Comparison of ENCODE assay signal across 8 cellular contexts in the genomic region with DNA sequence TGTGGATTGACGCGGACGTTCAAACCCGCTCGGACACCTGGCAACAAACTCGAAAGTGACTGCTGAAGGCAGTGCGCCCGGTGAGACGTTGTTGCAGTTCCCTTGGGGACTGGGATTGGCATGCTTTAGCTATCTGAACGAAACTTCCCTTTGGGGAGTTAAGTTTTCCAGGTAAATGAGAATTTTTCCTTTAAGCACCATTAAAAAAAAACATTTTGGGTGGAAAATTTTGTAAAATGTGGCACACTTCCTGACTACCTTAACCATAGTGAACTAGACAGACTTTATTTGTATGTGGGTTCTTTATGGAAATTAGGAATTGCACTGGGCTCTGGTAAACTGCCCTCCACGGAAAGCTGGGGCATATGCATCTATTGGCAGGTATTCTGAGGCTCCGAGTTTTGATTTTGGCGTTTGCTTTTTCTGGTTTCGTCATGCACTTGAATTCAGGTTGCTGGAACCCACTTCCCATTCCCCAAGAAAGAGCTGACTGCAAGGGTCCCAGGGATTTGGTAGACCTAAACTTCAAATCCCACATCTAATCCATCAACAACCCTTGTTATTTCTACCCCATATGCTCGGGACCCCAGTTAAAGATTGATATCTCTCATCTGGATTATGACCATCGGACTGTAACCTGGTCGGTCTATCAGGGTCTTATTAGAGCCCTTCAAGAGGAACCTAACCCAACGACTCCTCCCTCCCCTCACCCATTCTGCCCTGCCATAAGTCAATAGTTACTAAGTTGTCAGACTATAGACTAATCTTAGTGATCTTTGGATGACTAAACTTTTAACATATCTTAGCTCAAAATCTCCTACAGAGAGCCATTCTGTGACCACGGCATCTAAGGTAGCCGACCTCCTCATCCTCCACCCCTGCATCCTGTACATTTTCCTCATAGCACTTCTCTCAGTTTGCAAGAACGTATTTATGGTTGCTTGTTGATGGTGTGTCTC. TPM values are rescaled to one million over a fixed set of nuclear protein-coding genes. Genes with fewer than 3 reads are reported as not detected.
A peak's percentile ranks its signal among the peaks of the same experiment; 100 is the strongest.
DNase-seq lines count a peak whose midpoint lies in the region; ATAC-seq and TF ChIP-seq lines count a peak whose summit lies in the region.

No MANE protein-coding gene starts in this region.

- no peaks in the 10 kb centered on the region for H3K27me3 Mint-ChIP-seq in CD8-positive, alpha-beta T cell (ENCODE audit: low read depth)

- TF ChIP-seq CTCF in CD8-positive, alpha-beta T cell (IDR thresholded peaks at IDR 0.05): no peak
- TF ChIP-seq CTCF in cardiac fibroblast (IDR thresholded peaks at IDR 0.05; ENCODE audit: low read depth, low read length) (no peak), GM13976 (IDR thresholded peaks at IDR 0.05; ENCODE audit: borderline replicate concordance, control extremely low read depth, extremely low read depth, insufficient read depth, missing control alignments) (no peak)

- no peaks in the 10 kb centered on the region for H3K9me3 ChIP-seq in CD8-positive, alpha-beta T cell (ENCODE audit: low read length)
- no peaks in the 10 kb centered on the region for H3K9me3 ChIP-seq in MG63
- H3K9me3 ChIP-seq in muscle layer of colon (ENCODE audit: low read length): no peaks in the 10 kb centered on the region

- peaks cover 46% of the 10 kb centered on the region for H3K4me1 ChIP-seq in CD8-positive, alpha-beta T cell (ENCODE audit: insufficient read depth, low read length)
- peaks cover 33% of the 10 kb centered on the region for H3K4me1 ChIP-seq in muscle layer of colon (ENCODE audit: insufficient read depth, low read length)

- no peaks in the 10 kb centered on the region for H3K36me3 ChIP-seq in CD8-positive, alpha-beta T cell (ENCODE audit: insufficient read depth, low read length)
- H3K36me3 ChIP-seq in MG63 (peaks cover 20% of the 10 kb centered on the region), muscle layer of colon (ENCODE audit: insufficient read depth, low read length) (peaks cover 4% of the 10 kb centered on the region)

- H3K27ac ChIP-seq in CD8-positive, alpha-beta T cell (ENCODE audit: low read depth, low read length): peak overlapping the region; percentile 93
- peak overlapping the region; percentile 95 for H3K27ac ChIP-seq in muscle layer of colon (ENCODE audit: low read depth, low read length)

- peaks cover 26% of the 10 kb centered on the region for H3K36me3 Mint-ChIP-seq in CD8-positive, alpha-beta T cell

- in situ Hi-C loops in GM13976 (cut with MboI; ENCODE audit: low sequenced_read_pairs, unreplicated experiment): no loop called here

- CTCF ChIA-PET in CD8-positive, alpha-beta T cell (lab: Charles Lee): interaction anchor here (1.1 to 8.7 kb wide), 6 partner anchors 8 to 459 kb away, joined by 3 to 57 read pairs (median 4); no protein-coding TSS in a partner anchor

- peak overlapping the region; percentile 89 for H3K4me3 Mint-ChIP-seq in CD8-positive, alpha-beta T cell

- DNase-seq in CD8-positive, alpha-beta T cell: peak in 2 of 7 experiments; percentile 2 to 39
- no peak for DNase-seq in MG63
- no peak for DNase-seq in cardiac fibroblast (ENCODE audit: low read depth in 2 of 2)
- no peak for DNase-seq in DMS153 (lab: John Stamatoyannopoulos, UW)
- DNase-seq in GM13976 (ENCODE audit: low spot score): no peak
- no peak for DNase-seq in NCI-H2227 treated with DMSO at 0.1 percent for 48 hours (lab: John Stamatoyannopoulos, UW)

- H3K4me1 Mint-ChIP-seq in CD8-positive, alpha-beta T cell (ENCODE audit: low read depth): peaks cover 64% of the 10 kb centered on the region

- no peaks in the 10 kb centered on the region for H3K27me3 ChIP-seq in CD8-positive, alpha-beta T cell (ENCODE audit: insufficient read depth, low read length)
- H3K27me3 ChIP-seq in MG63 (no peaks in the 10 kb centered on the region), muscle layer of colon (ENCODE audit: control insufficient read depth in 1 of 2, insufficient read depth in 2 of 2, low read length in 2 of 2) (no peaks in the 10 kb centered on the region)

- peak overlapping the region; percentile 66 for H3K9ac ChIP-seq in muscle layer of colon (ENCODE audit: low read length)

- no peak for ATAC-seq in CD8-positive, alpha-beta T cell
- ATAC-seq in HG03439 (IDR thresholded peaks at IDR 0.05; ENCODE audit: unreplicated experiment): no peak

- peak overlapping the region; percentile 77 for H3K4me3 ChIP-seq in CD8-positive, alpha-beta T cell (ENCODE audit: low read depth, low read length)
- H3K4me3 ChIP-seq in MG63 (peak overlapping the region; percentile 85), cardiac fibroblast (replicated peaks in 1 of 2; ENCODE audit: low read depth in 2 of 2, low read length in 2 of 2) (peak overlapping the region; percentile 95 to 100), muscle layer of colon (ENCODE audit: low read depth in 1 of 2, low read length in 2 of 2) (peak overlapping the region; percentile 74 to 93)

- intact Hi-C loops in CD8-positive, alpha-beta T cell (cut with DNase I, micrococcal nuclease): loop anchor here (1.0 to 5.0 kb wide), 4 partner anchors 15 to 462 kb away; no protein-coding TSS in a partner anchor

- POLR2A ChIA-PET in CD8-positive, alpha-beta T cell (lab: Charles Lee): interaction anchor here (1.2 to 3.2 kb wide), 7 partner anchors 8 to 373 kb away, joined by 3 to 27 read pairs (median 4); no protein-coding TSS in a partner anchor

- no peaks in the 10 kb centered on the region for H3K9me3 Mint-ChIP-seq in CD8-positive, alpha-beta T cell

- H3K27ac Mint-ChIP-seq in CD8-positive, alpha-beta T cell: peak overlapping the region; percentile 95

RNA-seq across cellular contexts. Expression of a gene that starts 0.8 kb away (rescaled TPM):
- total RNA-seq in CD8-positive, alpha-beta T cell: 100 to 1,000 TPM; 109 TPM
- total RNA-seq in MG63 (2014; rRNA removed; shearing (Covaris generic); ENCODE audit: low replicate concordance): 133 and 182 TPM in 2 replicates

RNA-seq across cellular contexts. Expression of a gene that starts 4.5 kb away (rescaled TPM):
- 10 to 100 TPM; 38.2 to 44.6 TPM for total RNA-seq in CD8-positive, alpha-beta T cell
- total RNA-seq in MG63 (2014; rRNA removed; shearing (Covaris generic); ENCODE audit: low replicate concordance): 7.7 and 8.9 TPM in 2 replicates
